29 cellular contexts compared by ENCODE assay signal in genomic region chr20:57183457-57184009, GRCh38.
"Had no signal": no experiment of that assay in that cellular context is flagged by ENCODE, and none has a peak within 500 bp of the region (broad histone marks: within the 10 kb centered on the region; RNA-seq: fewer than 3 reads in every experiment).

No MANE protein-coding gene starts in this region.

- H2AFZ ChIP-seq: neural progenitor cell, parathyroid adenoma had no signal

- H3K4me1 ChIP-seq: neural progenitor cell, parathyroid adenoma, psoas muscle, right lobe of liver, sigmoid colon, stomach, testis, tibial artery, upper lobe of left lung, vagina had no signal

- H3K79me2 ChIP-seq: parathyroid adenoma had no signal

- H3K27ac ChIP-seq: neural progenitor cell, ovary, parathyroid adenoma, psoas muscle, right lobe of liver, sigmoid colon, stomach, suprapubic skin, testis, tibial artery, upper lobe of left lung, vagina had no signal

- H3K4me3 ChIP-seq: neural progenitor cell, ovary, psoas muscle, right lobe of liver, sigmoid colon, stomach, suprapubic skin, testis, tibial artery, upper lobe of left lung, vagina had no signal

- H3K27ac Mint-ChIP-seq: natural killer cell treated with Interleukin-12 subunit alpha and Interleukin-12 subunit beta and Interleukin-15 and Interleukin-18, amount 100 ng/mL, for 72 hours; neural progenitor cell; progenitor cell of endocrine pancreas; stimulated activated effector memory CD8-positive, alpha-beta T cell treated with anti-CD3 and anti-CD28 coated beads, Interleukin-12 subunit alpha, Interleukin-12 subunit beta, amount 100 ng/mL, for 72 hours; stimulated activated naive B cell treated with anti-CD40 and anti-IgM and Interleukin-4, amounts not matched to agents 10 μg/mL and 1 μg/mL and 100 μg/mL, for 72 hours; stimulated activated naive CD8-positive, alpha-beta T cell treated with anti-CD3 and anti-CD28 coated beads, Interleukin-15, Interleukin-2, amounts not matched to agents 100 ng/mL and 50 ng/mL, for 24 hours had no signal

- FAIRE-seq: small intestine, urothelium cell line had no signal

- H3K9me3 Mint-ChIP-seq: natural killer cell treated with Interleukin-12 subunit alpha and Interleukin-12 subunit beta and Interleukin-15 and Interleukin-18, amount 100 ng/mL, for 72 hours; neural progenitor cell; stimulated activated effector memory CD8-positive, alpha-beta T cell treated with anti-CD3 and anti-CD28 coated beads, Interleukin-12 subunit alpha, Interleukin-12 subunit beta, amount 100 ng/mL, for 72 hours; stimulated activated naive B cell treated with anti-CD40 and anti-IgM and Interleukin-4, amounts not matched to agents 10 μg/mL and 1 μg/mL and 100 μg/mL, for 72 hours; stimulated activated naive CD8-positive, alpha-beta T cell treated with anti-CD3 and anti-CD28 coated beads, Interleukin-15, Interleukin-2, amounts not matched to agents 100 ng/mL and 50 ng/mL, for 24 hours had no signal

- H3K27me3 Mint-ChIP-seq: progenitor cell of endocrine pancreas had no signal

- H3K9ac ChIP-seq: neural progenitor cell, parathyroid adenoma had no signal

- H3K36me3 ChIP-seq: neural progenitor cell, ovary, right lobe of liver, sigmoid colon, stomach, suprapubic skin, tibial artery, upper lobe of left lung, vagina had no signal

- H3K36me3 Mint-ChIP-seq: naive thymus-derived CD8-positive, alpha-beta T cell; natural killer cell treated with Interleukin-12 subunit alpha and Interleukin-12 subunit beta and Interleukin-15 and Interleukin-18, amount 100 ng/mL, for 72 hours; stimulated activated effector memory CD8-positive, alpha-beta T cell treated with anti-CD3 and anti-CD28 coated beads, Interleukin-12 subunit alpha, Interleukin-12 subunit beta, amount 100 ng/mL, for 72 hours; stimulated activated naive B cell treated with anti-CD40 and anti-IgM and Interleukin-4, amounts not matched to agents 10 μg/mL and 1 μg/mL and 100 μg/mL, for 72 hours had no signal

- H3K4me2 ChIP-seq: neural progenitor cell had no signal

- H3K9me3 ChIP-seq: ovary, psoas muscle, right lobe of liver, sigmoid colon, stomach, suprapubic skin, testis, tibial artery, upper lobe of left lung, vagina had no signal

- H3K4me1 Mint-ChIP-seq: stimulated activated effector memory CD8-positive, alpha-beta T cell treated with anti-CD3 and anti-CD28 coated beads, Interleukin-12 subunit alpha, Interleukin-12 subunit beta, amount 100 ng/mL, for 72 hours had no signal

- ATAC-seq: naive thymus-derived CD8-positive, alpha-beta T cell; natural killer cell treated with Interleukin-12 subunit alpha and Interleukin-12 subunit beta and Interleukin-15 and Interleukin-18, amount 100 ng/mL, for 72 hours; psoas muscle; right cardiac atrium; right lobe of liver; stimulated activated effector memory CD8-positive, alpha-beta T cell treated with anti-CD3 and anti-CD28 coated beads, Interleukin-12 subunit alpha, Interleukin-12 subunit beta, amount 100 ng/mL, for 72 hours; stimulated activated naive B cell treated with anti-CD40 and anti-IgM and Interleukin-4, amounts not matched to agents 10 μg/mL and 1 μg/mL and 100 μg/mL, for 72 hours had no signal

- H3K4me3 Mint-ChIP-seq: naive thymus-derived CD8-positive, alpha-beta T cell; natural killer cell treated with Interleukin-12 subunit alpha and Interleukin-12 subunit beta and Interleukin-15 and Interleukin-18, amount 100 ng/mL, for 72 hours; stimulated activated effector memory CD8-positive, alpha-beta T cell treated with anti-CD3 and anti-CD28 coated beads, Interleukin-12 subunit alpha, Interleukin-12 subunit beta, amount 100 ng/mL, for 72 hours; stimulated activated naive B cell treated with anti-CD40 and anti-IgM and Interleukin-4, amounts not matched to agents 10 μg/mL and 1 μg/mL and 100 μg/mL, for 72 hours; stimulated activated naive CD8-positive, alpha-beta T cell treated with anti-CD3 and anti-CD28 coated beads, Interleukin-15, Interleukin-2, amounts not matched to agents 100 ng/mL and 50 ng/mL, for 24 hours had no signal

- DNase-seq: occipital lobe; ovary; right cardiac atrium; right lobe of liver; sigmoid colon; small intestine; stimulated activated CD4-positive, alpha-beta T cell treated with anti-CD3 and anti-CD28 coated beads, Interleukin-15, amount 100 ng/mL, for 24 hours; stimulated activated CD4-positive, alpha-beta T cell treated with anti-CD3 and anti-CD28 coated beads, Interleukin-2, amount 100 ng/mL, for 24 hours; stimulated activated CD4-positive, alpha-beta T cell treated with anti-CD3 and anti-CD28 coated beads, Interleukin-2, amount 100 ng/mL, for 48 hours; stimulated activated CD4-positive, alpha-beta T cell treated with anti-CD3 and anti-CD28 coated beads, Interleukin-4, amount 100 ng/mL, for 24 hours; stimulated activated naive B cell treated with anti-CD40 and anti-IgM and Interleukin-4, amounts not matched to agents 10 μg/mL and 1 μg/mL and 100 μg/mL, for 72 hours; stimulated activated naive CD4-positive, alpha-beta T cell treated with Interleukin-2 at 50 U/mL for 16 hours; stomach; substantia nigra; testis; tibial artery; trophoblast cell; upper lobe of left lung had no signal

- H3K27me3 ChIP-seq: neural progenitor cell, ovary, right lobe of liver, sigmoid colon, testis, upper lobe of left lung, vagina had no signal
